In the genomic region with DNA sequence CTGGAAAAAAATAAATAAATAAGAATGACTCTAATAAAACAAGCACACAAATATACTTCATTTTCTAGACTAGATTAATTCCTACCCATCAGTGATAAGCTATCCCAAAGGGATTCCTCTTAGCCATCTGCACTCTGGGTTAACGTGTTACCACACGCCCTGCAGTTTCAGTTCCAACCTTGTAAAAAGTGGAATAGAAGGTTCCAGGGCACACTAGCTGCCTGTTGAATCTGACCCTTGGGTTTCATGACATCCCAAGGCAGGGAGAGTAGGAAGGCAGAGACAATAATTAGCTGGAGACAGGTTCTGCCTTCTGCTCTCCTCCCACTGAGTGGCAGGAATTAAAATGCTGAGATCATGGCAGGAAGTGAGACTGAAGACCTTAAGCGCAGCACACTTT, we compare ENCODE assay signal across 17 cellular contexts. TPM values are rescaled to one million over a fixed set of nuclear protein-coding genes. Genes with fewer than 3 reads are reported as not detected.
DNase-seq lines count a peak whose midpoint lies in the region; ATAC-seq, FAIRE-seq and TF ChIP-seq lines count a peak whose summit lies in the region.
"Had no signal": no experiment of that assay in that cellular context is flagged by ENCODE, and none has a peak within 500 bp of the region (broad histone marks: within the 10 kb centered on the region; RNA-seq: fewer than 3 reads in every experiment).

No MANE protein-coding gene starts in this region.

- peak overlapping the region; percentile 4 for H3K27ac ChIP-seq in neural progenitor cell
- H3K27ac ChIP-seq: left ventricle myocardium inferior, psoas muscle had no signal

- H3K4me1 Mint-ChIP-seq in WTC11 (peaks cover 12% of the 10 kb centered on the region), neural progenitor cell (no peaks in the 10 kb centered on the region)

- H3K4me3 Mint-ChIP-seq in WTC11 (no peak overlapping the region), neural progenitor cell (no peak overlapping the region)
- H3K4me3 Mint-ChIP-seq: CD8-positive, alpha-beta T cell; naive thymus-derived CD4-positive, alpha-beta T cell had no signal

- no peak for FAIRE-seq in urothelium cell line (lab: Jason Lieb, UNC)

- ATAC-seq in WTC11 = no peak
- ATAC-seq: CD8-positive, alpha-beta T cell; naive thymus-derived CD4-positive, alpha-beta T cell; psoas muscle had no signal

- H3K4me3 ChIP-seq in neural progenitor cell = no peak overlapping the region
- H3K4me3 ChIP-seq: left ventricle myocardium inferior, psoas muscle had no signal

- no peaks in the 10 kb centered on the region for H4K20me1 ChIP-seq in neural progenitor cell (ENCODE audit: low read depth)

- H3K27me3 ChIP-seq in neural progenitor cell = no peaks in the 10 kb centered on the region

- no peak overlapping the region for H2AFZ ChIP-seq in neural progenitor cell (replicated peaks)

- CTCF ChIA-PET in WTC11 (lab: Charles Lee) = no interaction called here

- H3K79me2 ChIP-seq in neural progenitor cell (ENCODE audit: low read depth) = no peaks in the 10 kb centered on the region

- no peak for TF ChIP-seq CTCF in WTC11 (IDR thresholded peaks at IDR 0.05)
- TF ChIP-seq CTCF in neural progenitor cell (IDR thresholded peaks at IDR 0.05) = no peak

- peaks cover 48% of the 10 kb centered on the region for H3K36me3 Mint-ChIP-seq in WTC11
- peaks cover 25% of the 10 kb centered on the region for H3K36me3 Mint-ChIP-seq in neural progenitor cell

- peak; percentile 46 for DNase-seq in NCI-H82 (lab: John Stamatoyannopoulos, UW)
- no peak for DNase-seq in NCI-H82 treated with DMSO at 0.1 percent for 48 hours (lab: John Stamatoyannopoulos, UW; ENCODE audit: unreplicated experiment)
- peak; percentile 24 for DNase-seq in MV-4-11 (lab: John Stamatoyannopoulos, UW)
- no peak for DNase-seq in WTC11 (ENCODE audit: low spot score)
- DNase-seq in neural progenitor cell (ENCODE audit: low spot score) = no peak
- no peak for DNase-seq in urothelium cell line (ENCODE audit: low spot score)
- no peak for DNase-seq in GF-D8 (lab: John Stamatoyannopoulos, UW)
- DNase-seq in HUDEP-2 (lab: John Stamatoyannopoulos, UW; ENCODE audit: unreplicated experiment in 76 of 76) = no peak
- DNase-seq: activated CD4-positive, alpha-beta T cell treated with anti-CD3 and anti-CD28 coated beads, Interleukin-2, amount 50 U/mL, for 48 hours; activated gamma-delta T cell; CD8-positive, alpha-beta T cell; KG1; left ventricle myocardium inferior; naive thymus-derived CD4-positive, alpha-beta T cell; NCI-H146; psoas muscle; SHP77 treated with DMSO at 0.1 percent for 48 hours had no signal

- peaks cover 15% of the 10 kb centered on the region for H3F3A ChIP-seq in neural progenitor cell (ENCODE audit: low read depth)

- no peaks in the 10 kb centered on the region for H3K9me3 ChIP-seq in neural progenitor cell (ENCODE audit: low read depth)
- H3K9me3 ChIP-seq: left ventricle myocardium inferior, psoas muscle had no signal

- H3K4me1 ChIP-seq in neural progenitor cell = no peaks in the 10 kb centered on the region
- H3K4me1 ChIP-seq: left ventricle myocardium inferior, psoas muscle had no signal

- POLR2A ChIA-PET in WTC11 (lab: Charles Lee) = no interaction called here

- H3K27ac Mint-ChIP-seq in WTC11 = peak overlapping the region; percentile 63; the same call in 1 of the 2 replicates
- no peak overlapping the region for H3K27ac Mint-ChIP-seq in neural progenitor cell
- H3K27ac Mint-ChIP-seq: CD8-positive, alpha-beta T cell had no signal

- H3K9me3 Mint-ChIP-seq in WTC11 (peaks cover 4% of the 10 kb centered on the region), neural progenitor cell (peaks cover 7% of the 10 kb centered on the region)
- H3K9me3 Mint-ChIP-seq: CD8-positive, alpha-beta T cell; naive thymus-derived CD4-positive, alpha-beta T cell had no signal

- H3K4me2 ChIP-seq in neural progenitor cell = no peak overlapping the region

- H3K27me3 Mint-ChIP-seq in WTC11 (ENCODE audit: low read depth) = no peaks in the 10 kb centered on the region
- no peaks in the 10 kb centered on the region for H3K27me3 Mint-ChIP-seq in neural progenitor cell (ENCODE audit: insufficient read depth, low read depth)
- H3K27me3 Mint-ChIP-seq: naive thymus-derived CD4-positive, alpha-beta T cell had no signal

- no peaks in the 10 kb centered on the region for H3K36me3 ChIP-seq in neural progenitor cell

- H3K9ac ChIP-seq in neural progenitor cell = no peak overlapping the region

TF ChIP-seq in WTC11, 78 proteins besides CTCF, POLR2A, EP300 and RAD21 (continues in another document):
- TF ChIP-seq GABPB1 (CRISPR knock-in tag; IDR thresholded peaks at IDR 0.05) = no peak
- no peak for TF ChIP-seq ATF1 (CRISPR knock-in tag; IDR thresholded peaks at IDR 0.05)
- TF ChIP-seq NFATC4 (CRISPR knock-in tag; IDR thresholded peaks at IDR 0.05) = no peak
- no peak for TF ChIP-seq PREB (CRISPR knock-in tag; IDR thresholded peaks at IDR 0.05; ENCODE audit: borderline replicate concordance)
- TF ChIP-seq SOX15 (CRISPR knock-in tag; IDR thresholded peaks at IDR 0.05) = no peak
- TF ChIP-seq SMAD4 (CRISPR knock-in tag; IDR thresholded peaks at IDR 0.05) = no peak
- TF ChIP-seq, protein P1, sequence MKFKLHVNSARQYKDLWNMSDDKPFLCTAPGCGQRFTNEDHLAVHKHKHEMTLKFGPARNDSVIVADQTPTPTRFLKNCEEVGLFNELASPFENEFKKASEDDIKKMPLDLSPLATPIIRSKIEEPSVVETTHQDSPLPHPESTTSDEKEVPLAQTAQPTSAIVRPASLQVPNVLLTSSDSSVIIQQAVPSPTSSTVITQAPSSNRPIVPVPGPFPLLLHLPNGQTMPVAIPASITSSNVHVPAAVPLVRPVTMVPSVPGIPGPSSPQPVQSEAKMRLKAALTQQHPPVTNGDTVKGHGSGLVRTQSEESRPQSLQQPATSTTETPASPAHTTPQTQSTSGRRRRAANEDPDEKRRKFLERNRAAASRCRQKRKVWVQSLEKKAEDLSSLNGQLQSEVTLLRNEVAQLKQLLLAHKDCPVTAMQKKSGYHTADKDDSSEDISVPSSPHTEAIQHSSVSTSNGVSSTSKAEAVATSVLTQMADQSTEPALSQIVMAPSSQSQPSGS (CRISPR knock-in tag; IDR thresholded peaks at IDR 0.05; ENCODE audit: borderline replicate concordance, low read depth) = no peak
- no peak for TF ChIP-seq RELA (CRISPR knock-in tag; IDR thresholded peaks at IDR 0.05; ENCODE audit: borderline replicate concordance)
- TF ChIP-seq TP53 (CRISPR knock-in tag; IDR thresholded peaks at IDR 0.05) = no peak
- no peak for TF ChIP-seq ZNF532 (CRISPR knock-in tag; IDR thresholded peaks at IDR 0.05; ENCODE audit: borderline replicate concordance)
- TF ChIP-seq ZBTB21 (CRISPR knock-in tag; IDR thresholded peaks at IDR 0.05; ENCODE audit: borderline replicate concordance) = no peak

RNA-seq across cellular contexts. Expression of gene SLC37A3, which starts 33.5 kb away (rescaled TPM):
- total RNA-seq in WTC11 (2021) (48.2 to 54.8 TPM (median 48.7 TPM) in 3 replicates), neural progenitor cell (ENCODE audit: low replicate concordance) (83.4 and 84.7 TPM in 2 replicates)

RNA-seq across cellular contexts. Expression of gene RAB19, which starts 39.0 kb away (rescaled TPM):
- total RNA-seq in WTC11 (2021) (10.8 to 13.9 TPM (median 13.6 TPM) in 3 replicates), neural progenitor cell (ENCODE audit: low replicate concordance) (1.1 and 3.1 TPM in 2 replicates)
- total RNA-seq: left ventricle myocardium inferior, psoas muscle had no signal

Comparison
In these comparisons a context has a peak if more than half of its experiments do, and no peak if none do; other contexts are left out.
1. DNase-seq: peak in NCI-H82 (single experiment) and MV-4-11 (single experiment); none in NCI-H82 treated with DMSO at 0.1 percent for 48 hours (single experiment), WTC11 (single experiment), neural progenitor cell (single experiment), urothelium cell line (single experiment), GF-D8 (single experiment) and HUDEP-2 (0 of 76).